In genomic region chr5:150497989-150498317, GRCh38 we compare ENCODE assay signal across 11 cellular contexts. TPM values are rescaled to one million over a fixed set of nuclear protein-coding genes. Genes with fewer than 3 reads are reported as not detected.
A peak's percentile ranks its signal among the peaks of the same experiment; 100 is the strongest.
DNase-seq lines count a peak whose midpoint lies in the region; ATAC-seq and TF ChIP-seq lines count a peak whose summit lies in the region.
"Had no signal": no experiment of that assay in that cellular context is flagged by ENCODE, and none has a peak within 500 bp of the region (broad histone marks: within the 10 kb centered on the region; RNA-seq: fewer than 3 reads in every experiment).

No MANE protein-coding gene starts in this region.

- POLR2A ChIA-PET in CD8-positive, alpha-beta T cell (lab: Charles Lee), result no interaction called here

- no peaks in the 10 kb centered on the region for H3K9me2 ChIP-seq in GM23248 (ENCODE audit: insufficient read depth)

- H3K27me3 Mint-ChIP-seq in activated naive CD8-positive, alpha-beta T cell treated with anti-CD3 and anti-CD28 coated beads for 36 hours, result no peaks in the 10 kb centered on the region
- H3K27me3 Mint-ChIP-seq in CD8-positive, alpha-beta T cell (ENCODE audit: low read depth), result no peaks in the 10 kb centered on the region
- H3K27me3 Mint-ChIP-seq: activated naive CD8-positive, alpha-beta T cell treated with anti-CD3 and anti-CD28 coated beads, Interleukin-2, amount 10 ng/mL, durations not matched to agents 7 days and 5 days had no signal

- H3K4me2 ChIP-seq in GM23248 (ENCODE audit: unreplicated experiment), result peak overlapping the region; percentile 97

- 13 to 18% methylated on average over 5 of the region's 5 CpGs for WGBS in GM23248 (ENCODE audit: low coverage in 1 of 2, low lambda C conversion rate in 2 of 2, missing lambda C conversion rate in 2 of 2), 2 experiments
- 79 to 92% methylated on average over 5 of the region's 5 CpGs for WGBS in body of pancreas, 2 donors

- no peaks in the 10 kb centered on the region for H3K9me3 Mint-ChIP-seq in activated naive CD8-positive, alpha-beta T cell treated with anti-CD3 and anti-CD28 coated beads for 36 hours
- no peaks in the 10 kb centered on the region for H3K9me3 Mint-ChIP-seq in CD8-positive, alpha-beta T cell
- H3K9me3 Mint-ChIP-seq: activated naive CD8-positive, alpha-beta T cell treated with anti-CD3 and anti-CD28 coated beads, Interleukin-2, amount 10 ng/mL, durations not matched to agents 7 days and 5 days had no signal

- H3K4me1 ChIP-seq in GM23248 (ENCODE audit: insufficient read depth) (peaks cover 67% of the 10 kb centered on the region), body of pancreas (peaks cover 67% of the 10 kb centered on the region), iPS-20b (ENCODE audit: insufficient read depth, low read length) (peaks cover 26% of the 10 kb centered on the region)
- no peaks in the 10 kb centered on the region for H3K4me1 ChIP-seq in CD8-positive, alpha-beta T cell (ENCODE audit: insufficient read depth, low read length)

- H3K4me1 Mint-ChIP-seq in activated naive CD8-positive, alpha-beta T cell treated with anti-CD3 and anti-CD28 coated beads for 36 hours, result no peaks in the 10 kb centered on the region
- no peaks in the 10 kb centered on the region for H3K4me1 Mint-ChIP-seq in CD8-positive, alpha-beta T cell (ENCODE audit: low read depth)
- H3K4me1 Mint-ChIP-seq: activated naive CD8-positive, alpha-beta T cell treated with anti-CD3 and anti-CD28 coated beads, Interleukin-2, amount 10 ng/mL, durations not matched to agents 7 days and 5 days had no signal

- no peaks in the 10 kb centered on the region for H4K20me1 ChIP-seq in GM23248 (ENCODE audit: insufficient read depth)

- peaks cover 35% of the 10 kb centered on the region for H3F3A ChIP-seq in GM23248 (ENCODE audit: insufficient read depth)

- H3K36me3 ChIP-seq in GM23248 (ENCODE audit: low read depth) (no peaks in the 10 kb centered on the region), body of pancreas (replicated peaks in 1 of 2; ENCODE audit: insufficient read depth in 1 of 2, low read depth in 2 of 2) (no peaks in the 10 kb centered on the region), iPS-20b (ENCODE audit: insufficient read depth, low read depth, low read length) (no peaks in the 10 kb centered on the region)
- H3K36me3 ChIP-seq in CD8-positive, alpha-beta T cell (ENCODE audit: insufficient read depth, low read length), result no peaks in the 10 kb centered on the region

- H3K9me3 ChIP-seq in GM23248 (ENCODE audit: low read depth) (no peaks in the 10 kb centered on the region), body of pancreas (no peaks in the 10 kb centered on the region), iPS-20b (ENCODE audit: insufficient read depth, low read depth, low read length) (no peaks in the 10 kb centered on the region)
- H3K9me3 ChIP-seq in CD8-positive, alpha-beta T cell (ENCODE audit: low read length), result no peaks in the 10 kb centered on the region

- H3K9ac ChIP-seq in GM23248 (peak overlapping the region; percentile 74), iPS-20b (ENCODE audit: low read depth, low read length) (peak overlapping the region; percentile 63; the same call in 1 of the 2 replicates)

- H3K36me3 Mint-ChIP-seq in activated naive CD8-positive, alpha-beta T cell treated with anti-CD3 and anti-CD28 coated beads for 36 hours, result no peaks in the 10 kb centered on the region
- no peaks in the 10 kb centered on the region for H3K36me3 Mint-ChIP-seq in CD8-positive, alpha-beta T cell
- H3K36me3 Mint-ChIP-seq: activated naive CD8-positive, alpha-beta T cell treated with anti-CD3 and anti-CD28 coated beads, Interleukin-2, amount 10 ng/mL, durations not matched to agents 7 days and 5 days had no signal

- no peak for TF ChIP-seq CTCF in body of pancreas (IDR thresholded peaks at IDR 0.05)
- TF ChIP-seq CTCF in CD8-positive, alpha-beta T cell (IDR thresholded peaks at IDR 0.05), result no peak

- CTCF ChIA-PET in CD8-positive, alpha-beta T cell (lab: Charles Lee), result no interaction called here

- DNase-seq in GM23248 (no peak), body of pancreas (no peak), AG20443 (ENCODE audit: low spot score) (no peak)
- DNase-seq in activated naive CD8-positive, alpha-beta T cell treated with anti-CD3 and anti-CD28 coated beads for 36 hours, result no peak
- no peak for DNase-seq in CD8-positive, alpha-beta T cell
- DNase-seq: activated naive CD8-positive, alpha-beta T cell treated with anti-CD3 and anti-CD28 coated beads, Interleukin-2, amount 10 ng/mL, durations not matched to agents 7 days and 5 days; NCI-H187 treated with DMSO at 0.1 percent for 48 hours; RPMI8226 had no signal

- no peak overlapping the region for H3K4me3 Mint-ChIP-seq in activated naive CD8-positive, alpha-beta T cell treated with anti-CD3 and anti-CD28 coated beads for 36 hours
- no peak overlapping the region for H3K4me3 Mint-ChIP-seq in CD8-positive, alpha-beta T cell
- H3K4me3 Mint-ChIP-seq: activated naive CD8-positive, alpha-beta T cell treated with anti-CD3 and anti-CD28 coated beads, Interleukin-2, amount 10 ng/mL, durations not matched to agents 7 days and 5 days had no signal

- in situ Hi-C loops in GM23248 (cut with MboI), result no loop called here

- H3K4me3 ChIP-seq in GM23248 (peak overlapping the region; percentile 65), body of pancreas (no peak overlapping the region), iPS-20b (ENCODE audit: low read length) (peak overlapping the region; percentile 12), skin epidermis (peak overlapping the region in 2 of 7 experiments; percentile 7 to 9)
- H3K4me3 ChIP-seq in CD8-positive, alpha-beta T cell (ENCODE audit: low read depth, low read length), result no peak overlapping the region

- H3K79me2 ChIP-seq in GM23248 (ENCODE audit: insufficient read depth), result peaks cover 100% of the 10 kb centered on the region

- intact Hi-C loops in body of pancreas (cut with DNase I), result no loop called here
- intact Hi-C loops in CD8-positive, alpha-beta T cell (cut with DNase I, micrococcal nuclease), result no loop called here

- H3K27me3 ChIP-seq in GM23248 (replicated peaks; ENCODE audit: insufficient read depth), result no peaks in the 10 kb centered on the region
- H3K27me3 ChIP-seq in body of pancreas, result no peaks in the 10 kb centered on the region
- no peaks in the 10 kb centered on the region for H3K27me3 ChIP-seq in iPS-20b (ENCODE audit: insufficient read depth, low read length)
- H3K27me3 ChIP-seq in CD8-positive, alpha-beta T cell (ENCODE audit: insufficient read depth, low read length), result no peaks in the 10 kb centered on the region

- no peak for ATAC-seq in body of pancreas
- no peak for ATAC-seq in CD8-positive, alpha-beta T cell
- no peak for ATAC-seq in HG03045 (IDR thresholded peaks at IDR 0.05; ENCODE audit: unreplicated experiment)

- TF ChIP-seq POLR2A in body of pancreas (IDR thresholded peaks at IDR 0.05), result no peak

- no peak overlapping the region for H2AFZ ChIP-seq in GM23248

- H3K27ac Mint-ChIP-seq in activated naive CD8-positive, alpha-beta T cell treated with anti-CD3 and anti-CD28 coated beads for 36 hours, result no peak overlapping the region
- H3K27ac Mint-ChIP-seq in CD8-positive, alpha-beta T cell, result no peak overlapping the region
- H3K27ac Mint-ChIP-seq: activated naive CD8-positive, alpha-beta T cell treated with anti-CD3 and anti-CD28 coated beads, Interleukin-2, amount 10 ng/mL, durations not matched to agents 7 days and 5 days had no signal

- H3K27ac ChIP-seq in GM23248 (peak overlapping the region; percentile 90), body of pancreas (peak overlapping the region; percentile 9 to 47 (median 42)), iPS-20b (ENCODE audit: low read length) (peak overlapping the region; percentile 13), skin epidermis (peak overlapping the region in 20 of 21 experiments; percentile 30 to 91 (median 82))
- H3K27ac ChIP-seq in CD8-positive, alpha-beta T cell (ENCODE audit: low read depth, low read length), result no peak overlapping the region

RNA-seq across cellular contexts. Expression of gene NDST1, which starts 10.0 kb away (rescaled TPM):
- 129 and 159 TPM in 2 replicates for total RNA-seq in GM23248 (2014; rRNA removed; shearing (Covaris generic))
- 39.1 and 41.3 TPM in 2 replicates for polyA plus RNA-seq in GM23248 (2016; fragmentation: Nextera tagmentation; extraction: Ambion mirVana)
- total RNA-seq in body of pancreas, result 10 to 100 TPM; 37.6 to 56.0 TPM
- 1 to 10 TPM; 7.1 to 7.3 TPM for total RNA-seq in activated naive CD8-positive, alpha-beta T cell treated with anti-CD3 and anti-CD28 coated beads for 36 hours
- total RNA-seq in CD8-positive, alpha-beta T cell, result under 1 TPM; 0.11 to 0.22 TPM

RNA-seq across cellular contexts. Expression of gene RPS14, which starts 48.4 kb away (rescaled TPM):
- total RNA-seq in GM23248 (2014; rRNA removed; shearing (Covaris generic)), result 1,694 and 1,749 TPM in 2 replicates
- 1,343 and 1,380 TPM in 2 replicates for polyA plus RNA-seq in GM23248 (2016; fragmentation: Nextera tagmentation; extraction: Ambion mirVana)
- total RNA-seq in body of pancreas, result 1,000 to 10,000 TPM; 1,348 to 2,916 TPM
- 1,000 to 10,000 TPM; 2,978 to 3,004 TPM for total RNA-seq in activated naive CD8-positive, alpha-beta T cell treated with anti-CD3 and anti-CD28 coated beads for 36 hours
- 1,000 to 10,000 TPM; 5,604 to 5,613 TPM for total RNA-seq in CD8-positive, alpha-beta T cell

Comparison
In these comparisons a context has a peak if more than half of its experiments do, and no peak if none do; other contexts are left out.
1. H3K4me3 ChIP-seq: peak in GM23248 (single experiment) and iPS-20b (single experiment); none in body of pancreas (0 of 2) and CD8-positive, alpha-beta T cell (single experiment).
2. RNA of gene NDST1, which starts 10.0 kb away (total RNA-seq): 129 to 159 TPM in GM23248, 37.6 to 56.0 TPM in body of pancreas and 7.1 to 7.3 TPM in activated naive CD8-positive, alpha-beta T cell treated with anti-CD3 and anti-CD28 coated beads for 36 hours; 0.11 to 0.22 TPM in CD8-positive, alpha-beta T cell; every median in the first group is over 4 times any median in the second.